17 cellular contexts compared by ENCODE assay signal in genomic region chr6:129417416-129418086, GRCh38.
A peak's percentile ranks its signal among the peaks of the same experiment; 100 is the strongest.
DNase-seq lines count a peak whose midpoint lies in the region; ATAC-seq, FAIRE-seq and TF ChIP-seq lines count a peak whose summit lies in the region.
"Had no signal": no experiment of that assay in that cellular context is flagged by ENCODE, and none has a peak within 500 bp of the region (broad histone marks: within the 10 kb centered on the region; RNA-seq: fewer than 3 reads in every experiment).

No MANE protein-coding gene starts in this region.

- H3K9me3 Mint-ChIP-seq in activated naive CD8-positive, alpha-beta T cell treated with anti-CD3 and anti-CD28 coated beads, Interleukin-2, amount 50 U/mL, for 24 hours, result no peaks in the 10 kb centered on the region
- H3K9me3 Mint-ChIP-seq in activated naive CD8-positive, alpha-beta T cell treated with anti-CD3 and anti-CD28 coated beads for 36 hours, result no peaks in the 10 kb centered on the region
- H3K9me3 Mint-ChIP-seq in stimulated activated memory B cell treated with anti-CD40 and anti-IgM and Interleukin-4, amounts not matched to agents 10 μg/mL and 1 μg/mL and 100 μg/mL, for 72 hours, result no peaks in the 10 kb centered on the region
- H3K9me3 Mint-ChIP-seq in WTC11, result no peaks in the 10 kb centered on the region
- H3K9me3 Mint-ChIP-seq: CD8-positive, alpha-beta T cell; GM23338 had no signal

- no peak overlapping the region for H3K9ac ChIP-seq in kidney (ENCODE audit: low read length in 2 of 2)

- H3K36me3 Mint-ChIP-seq in activated naive CD8-positive, alpha-beta T cell treated with anti-CD3 and anti-CD28 coated beads, Interleukin-2, amount 50 U/mL, for 24 hours (ENCODE audit: low read depth), result no peaks in the 10 kb centered on the region
- no peaks in the 10 kb centered on the region for H3K36me3 Mint-ChIP-seq in activated naive CD8-positive, alpha-beta T cell treated with anti-CD3 and anti-CD28 coated beads for 36 hours
- H3K36me3 Mint-ChIP-seq in stimulated activated memory B cell treated with anti-CD40 and anti-IgM and Interleukin-4, amounts not matched to agents 10 μg/mL and 1 μg/mL and 100 μg/mL, for 72 hours, result no peaks in the 10 kb centered on the region
- H3K36me3 Mint-ChIP-seq in WTC11, result no peaks in the 10 kb centered on the region
- H3K36me3 Mint-ChIP-seq: CD14-positive monocyte; CD8-positive, alpha-beta T cell had no signal

- H3K9me3 ChIP-seq in heart left ventricle, result no peaks in the 10 kb centered on the region
- H3K9me3 ChIP-seq in kidney (ENCODE audit: control insufficient read depth in 1 of 2, low read length in 2 of 2), result no peaks in the 10 kb centered on the region
- H3K9me3 ChIP-seq: Caco-2 had no signal

- peak; percentile 24 for ATAC-seq in activated naive CD8-positive, alpha-beta T cell treated with anti-CD3 and anti-CD28 coated beads, Interleukin-2, amount 50 U/mL, for 24 hours
- peak in 3 of 4 donors; percentile 20 to 52 (median 24) for ATAC-seq in heart left ventricle
- peak; percentile 25 for ATAC-seq in stimulated activated memory B cell treated with anti-CD40 and anti-IgM and Interleukin-4, amounts not matched to agents 10 μg/mL and 1 μg/mL and 100 μg/mL, for 72 hours
- ATAC-seq in WTC11, result no peak
- ATAC-seq in GM19397 (IDR thresholded peaks at IDR 0.05; ENCODE audit: unreplicated experiment), result no peak
- ATAC-seq: CD8-positive, alpha-beta T cell; GM23338 had no signal

- H3K27me3 Mint-ChIP-seq in activated naive CD8-positive, alpha-beta T cell treated with anti-CD3 and anti-CD28 coated beads, Interleukin-2, amount 50 U/mL, for 24 hours, result no peaks in the 10 kb centered on the region
- H3K27me3 Mint-ChIP-seq in activated naive CD8-positive, alpha-beta T cell treated with anti-CD3 and anti-CD28 coated beads for 36 hours, result no peaks in the 10 kb centered on the region
- H3K27me3 Mint-ChIP-seq in stimulated activated memory B cell treated with anti-CD40 and anti-IgM and Interleukin-4, amounts not matched to agents 10 μg/mL and 1 μg/mL and 100 μg/mL, for 72 hours, result no peaks in the 10 kb centered on the region
- H3K27me3 Mint-ChIP-seq in WTC11 (ENCODE audit: low read depth), result no peaks in the 10 kb centered on the region

- DNase-seq in activated naive CD8-positive, alpha-beta T cell treated with anti-CD3 and anti-CD28 coated beads, Interleukin-2, amount 50 U/mL, for 24 hours, result no peak
- no peak for DNase-seq in activated naive CD8-positive, alpha-beta T cell treated with anti-CD3 and anti-CD28 coated beads for 36 hours
- DNase-seq in heart left ventricle, result no peak
- DNase-seq in kidney, result peak; percentile 49
- no peak for DNase-seq in HuH-7.5 (ENCODE audit: low spot score)
- DNase-seq in WTC11 (ENCODE audit: low spot score), result no peak
- DNase-seq: Caco-2; CD8-positive, alpha-beta T cell; DND-41; GDM1; H7 had no signal

- H3K36me3 ChIP-seq in heart left ventricle (peaks cover 0 to 77% (median 10%) of the 10 kb centered on the region in 9 donors), kidney (ENCODE audit: control insufficient read depth in 1 of 2, insufficient read depth in 2 of 2, low read length in 2 of 2) (no peaks in the 10 kb centered on the region)

- FAIRE-seq in kidney (lab: Jason Lieb, UNC), result no peak

- H3K27me3 ChIP-seq in heart left ventricle, result no peaks in the 10 kb centered on the region

- H3K4me1 Mint-ChIP-seq in activated naive CD8-positive, alpha-beta T cell treated with anti-CD3 and anti-CD28 coated beads, Interleukin-2, amount 50 U/mL, for 24 hours, result no peaks in the 10 kb centered on the region
- peaks cover 4% of the 10 kb centered on the region for H3K4me1 Mint-ChIP-seq in activated naive CD8-positive, alpha-beta T cell treated with anti-CD3 and anti-CD28 coated beads for 36 hours
- no peaks in the 10 kb centered on the region for H3K4me1 Mint-ChIP-seq in stimulated activated memory B cell treated with anti-CD40 and anti-IgM and Interleukin-4, amounts not matched to agents 10 μg/mL and 1 μg/mL and 100 μg/mL, for 72 hours
- H3K4me1 Mint-ChIP-seq in WTC11, result no peaks in the 10 kb centered on the region
- H3K4me1 Mint-ChIP-seq: CD14-positive monocyte, GM23338 had no signal

- POLR2A ChIA-PET in WTC11 (lab: Charles Lee), result no interaction called here

- H3K4me1 ChIP-seq in heart left ventricle (peaks cover 0 to 9% (median 0%) of the 10 kb centered on the region in 12 donors), kidney (ENCODE audit: control insufficient read depth in 1 of 2, insufficient read depth in 1 of 2, low read depth in 1 of 2, low read length in 2 of 2) (no peaks in the 10 kb centered on the region)
- H3K4me1 ChIP-seq: Caco-2 had no signal

- intact Hi-C loops in heart left ventricle (cut with DNase I) (no loop called here), kidney (cut with DNase I) (no loop called here)

- H3K27ac Mint-ChIP-seq in activated naive CD8-positive, alpha-beta T cell treated with anti-CD3 and anti-CD28 coated beads, Interleukin-2, amount 50 U/mL, for 24 hours, result no peak overlapping the region
- H3K27ac Mint-ChIP-seq in activated naive CD8-positive, alpha-beta T cell treated with anti-CD3 and anti-CD28 coated beads for 36 hours, result no peak overlapping the region
- no peak overlapping the region for H3K27ac Mint-ChIP-seq in stimulated activated memory B cell treated with anti-CD40 and anti-IgM and Interleukin-4, amounts not matched to agents 10 μg/mL and 1 μg/mL and 100 μg/mL, for 72 hours
- H3K27ac Mint-ChIP-seq in WTC11, result no peak overlapping the region
- H3K27ac Mint-ChIP-seq: CD8-positive, alpha-beta T cell; GM23338 had no signal

- H3K4me3 ChIP-seq in heart left ventricle (no peak overlapping the region), kidney (ENCODE audit: low read length in 2 of 2) (no peak overlapping the region)
- H3K4me3 ChIP-seq: GM23338 had no signal

- no peak for TF ChIP-seq POLR2A in heart left ventricle (IDR thresholded peaks at IDR 0.05)

- H3K4me3 Mint-ChIP-seq in activated naive CD8-positive, alpha-beta T cell treated with anti-CD3 and anti-CD28 coated beads, Interleukin-2, amount 50 U/mL, for 24 hours, result no peak overlapping the region
- no peak overlapping the region for H3K4me3 Mint-ChIP-seq in activated naive CD8-positive, alpha-beta T cell treated with anti-CD3 and anti-CD28 coated beads for 36 hours
- H3K4me3 Mint-ChIP-seq in stimulated activated memory B cell treated with anti-CD40 and anti-IgM and Interleukin-4, amounts not matched to agents 10 μg/mL and 1 μg/mL and 100 μg/mL, for 72 hours, result no peak overlapping the region
- H3K4me3 Mint-ChIP-seq in WTC11, result no peak overlapping the region
- H3K4me3 Mint-ChIP-seq: CD14-positive monocyte; CD8-positive, alpha-beta T cell; GM23338 had no signal

- WGBS in heart left ventricle, 4 donors, result 86 to 95% (median 92%) methylated on average over 7 to 8 of the region's 8 CpGs

- H3K27ac ChIP-seq in heart left ventricle (no peak overlapping the region), kidney (ENCODE audit: low read depth in 2 of 2, low read length in 2 of 2) (no peak overlapping the region)
- H3K27ac ChIP-seq: 22Rv1, HL-60 had no signal

- TF ChIP-seq CTCF in heart left ventricle (IDR thresholded peaks at IDR 0.05) (no peak), kidney (IDR thresholded peaks at IDR 0.05; ENCODE audit: borderline replicate concordance, extremely low read depth, insufficient read depth) (no peak), WTC11 (IDR thresholded peaks at IDR 0.05) (no peak)

- CTCF ChIA-PET in WTC11 (lab: Charles Lee), result no interaction called here

TF ChIP-seq in WTC11, 78 proteins besides CTCF, POLR2A, EP300 and RAD21 (continues in another document):
- TF ChIP-seq ZNF317 (CRISPR knock-in tag; IDR thresholded peaks at IDR 0.05; ENCODE audit: borderline replicate concordance, low read depth) (no peak), AR (CRISPR knock-in tag; IDR thresholded peaks at IDR 0.05) (no peak), TCF7 (CRISPR knock-in tag; IDR thresholded peaks at IDR 0.05; ENCODE audit: low read depth) (no peak), SOX15 (CRISPR knock-in tag; IDR thresholded peaks at IDR 0.05) (no peak)
- TF ChIP-seq, protein P1, sequence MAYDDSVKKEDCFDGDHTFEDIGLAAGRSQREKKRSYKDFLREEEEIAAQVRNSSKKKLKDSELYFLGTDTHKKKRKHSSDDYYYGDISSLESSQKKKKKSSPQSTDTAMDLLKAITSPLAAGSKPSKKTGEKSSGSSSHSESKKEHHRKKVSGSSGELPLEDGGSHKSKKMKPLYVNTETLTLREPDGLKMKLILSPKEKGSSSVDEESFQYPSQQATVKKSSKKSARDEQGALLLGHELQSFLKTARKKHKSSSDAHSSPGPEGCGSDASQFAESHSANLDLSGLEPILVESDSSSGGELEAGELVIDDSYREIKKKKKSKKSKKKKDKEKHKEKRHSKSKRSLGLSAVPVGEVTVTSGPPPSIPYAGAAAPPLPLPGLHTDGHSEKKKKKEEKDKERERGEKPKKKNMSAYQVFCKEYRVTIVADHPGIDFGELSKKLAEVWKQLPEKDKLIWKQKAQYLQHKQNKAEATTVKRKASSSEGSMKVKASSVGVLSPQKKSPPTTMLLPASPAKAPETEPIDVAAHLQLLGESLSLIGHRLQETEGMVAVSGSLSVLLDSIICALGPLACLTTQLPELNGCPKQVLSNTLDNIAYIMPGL (CRISPR knock-in tag; IDR thresholded peaks at IDR 0.05), result no peak

Comparison
In these comparisons a context has a peak if more than half of its experiments do, and no peak if none do; other contexts are left out.
1. ATAC-seq: peak in activated naive CD8-positive, alpha-beta T cell treated with anti-CD3 and anti-CD28 coated beads, Interleukin-2, amount 50 U/mL, for 24 hours (single experiment), heart left ventricle (3 of 4) and stimulated activated memory B cell treated with anti-CD40 and anti-IgM and Interleukin-4, amounts not matched to agents 10 μg/mL and 1 μg/mL and 100 μg/mL, for 72 hours (single experiment); none in WTC11 (single experiment) and GM19397 (single experiment).